In the genomic region with DNA sequence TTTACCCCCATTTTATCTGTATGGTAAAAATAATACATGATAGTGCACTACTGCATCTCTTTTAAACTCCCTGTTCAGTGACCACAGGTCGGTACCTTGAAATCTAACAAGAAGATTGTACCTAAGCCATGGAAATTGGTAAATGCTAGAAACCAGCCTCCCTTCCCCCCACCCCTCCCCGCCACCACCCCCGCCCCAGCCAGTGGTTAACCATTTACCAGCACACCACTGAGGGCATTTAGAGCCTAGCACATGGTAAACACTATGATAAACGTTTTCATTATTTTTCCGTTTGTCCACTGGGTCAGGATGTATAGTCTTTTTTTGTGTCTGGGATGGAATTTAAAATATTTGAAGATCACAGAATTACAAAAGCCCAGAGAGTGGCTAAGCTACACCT, we compare ENCODE assay signal across 8 cellular contexts. TPM values are rescaled to one million over a fixed set of nuclear protein-coding genes. Genes with fewer than 3 reads are reported as not detected.
DNase-seq lines count a peak whose midpoint lies in the region; ATAC-seq and TF ChIP-seq lines count a peak whose summit lies in the region.

No MANE protein-coding gene starts in this region.

- ATAC-seq in aorta (ENCODE audit: low FRiP score) (no peak), GM18907 (IDR thresholded peaks at IDR 0.05; ENCODE audit: unreplicated experiment) (no peak)

- no peaks in the 10 kb centered on the region for H3K27me3 ChIP-seq in adipocyte (replicated peaks; ENCODE audit: control insufficient read depth, insufficient read depth, low read length)
- no peaks in the 10 kb centered on the region for H3K27me3 ChIP-seq in aorta (ENCODE audit: control insufficient read depth in 1 of 2, insufficient read depth in 2 of 2, low read length in 1 of 2)

- intact Hi-C loops in lower leg skin (cut with DNase I; ENCODE audit: low total_unique reads) (no loop called here), aorta (cut with DNase I) (no loop called here)

- no peak for TF ChIP-seq POLR2A in lower leg skin (IDR thresholded peaks at IDR 0.05)

- H3K36me3 ChIP-seq in adipocyte (ENCODE audit: control insufficient read depth, insufficient read depth, low read length, severe bottlenecking) (no peaks in the 10 kb centered on the region), aorta (ENCODE audit: control insufficient read depth in 1 of 2, insufficient read depth in 2 of 2, low read length in 1 of 2) (no peaks in the 10 kb centered on the region)

- 2 to 26% methylated on average over 5 of the region's 5 CpGs for WGBS in lower leg skin, 2 donors
- 2 to 26% methylated on average over 5 of the region's 5 CpGs for WGBS in aorta, 2 donors

- peak overlapping the region; percentile 89 for H3K4me3 ChIP-seq in adipocyte (ENCODE audit: low read length)
- peak overlapping the region; percentile 17 for H3K4me3 ChIP-seq in lower leg skin (ENCODE audit: low read depth, poor library complexity, severe bottlenecking)
- H3K4me3 ChIP-seq in aorta (ENCODE audit: low read length in 2 of 2) = peak overlapping the region; percentile 53 to 79

- H3K9me3 ChIP-seq in adipocyte (ENCODE audit: control insufficient read depth, low read length) (no peaks in the 10 kb centered on the region), aorta (ENCODE audit: control insufficient read depth, low read length) (no peaks in the 10 kb centered on the region)

- H3K27ac ChIP-seq in aorta (ENCODE audit: low read depth in 1 of 2, low read length in 2 of 2) = no peak overlapping the region

- peak overlapping the region; percentile 94 for H3K9ac ChIP-seq in adipocyte (ENCODE audit: low read length)

- TF ChIP-seq CTCF in lower leg skin (IDR thresholded peaks at IDR 0.05) = no peak

- peak; percentile 6 for DNase-seq in stimulated activated naive CD4-positive, alpha-beta T cell treated with Interleukin-2 at 50 U/mL for 16 hours (lab: John Stamatoyannopoulos, UW)
- DNase-seq in stimulated activated naive CD4-positive, alpha-beta T cell (lab: John Stamatoyannopoulos, UW) = no peak
- DNase-seq in adipocyte (ENCODE audit: low read depth) (no peak), lower leg skin (ENCODE audit: low spot score in 2 of 2) (no peak), aorta (no peak), NCI-H446 treated with DMSO at 0.1 percent for 48 hours (lab: John Stamatoyannopoulos, UW) (no peak), NOMO-1 treated with DMSO at 0.1 percent for 48 hours (lab: John Stamatoyannopoulos, UW; ENCODE audit: unreplicated experiment) (no peak)

- H3K4me1 ChIP-seq in adipocyte (ENCODE audit: control insufficient read depth, insufficient read depth, low read length) = no peaks in the 10 kb centered on the region
- H3K4me1 ChIP-seq in aorta (ENCODE audit: control insufficient read depth in 1 of 2, insufficient read depth in 2 of 2, low read length in 2 of 2) = no peaks in the 10 kb centered on the region

RNA-seq across cellular contexts. Expression of a gene that starts 0.7 kb away (rescaled TPM):
- total RNA-seq in lower leg skin (10 to 100 TPM; 29.8 to 46.4 (median 42.2) TPM), aorta (10 to 100 TPM; 32.7 to 38.4 TPM)
- 10 to 100 TPM; 28.5 to 45.1 TPM for polyA plus RNA-seq in aorta

RNA-seq across cellular contexts. Expression of a gene that starts 5.2 kb away (rescaled TPM):
- total RNA-seq in lower leg skin = 10 to 100 TPM; 21.8 to 34.2 (median 25.4) TPM
- 10 to 100 TPM; 11.8 to 13.2 TPM for total RNA-seq in aorta
- 1 to 10 TPM; 6.0 to 8.5 TPM for polyA plus RNA-seq in aorta

RNA-seq across cellular contexts. Expression of a gene that starts 33.5 kb away (rescaled TPM):
- total RNA-seq in lower leg skin = 10 to 100 TPM; 18.6 to 32.0 (median 23.2) TPM
- total RNA-seq in aorta = 10 to 100 TPM; 10.3 to 12.0 TPM
- polyA plus RNA-seq in aorta = 10 to 100 TPM in 1 of 2 donors, 1 to 10 TPM in 1; 4.5 to 18.7 TPM

RNA-seq across cellular contexts. Expression of a gene that starts 46.3 kb away (rescaled TPM):
- total RNA-seq in lower leg skin (10 to 100 TPM; 43.5 to 87.0 (median 64.1) TPM), aorta (10 to 100 TPM; 12.6 to 15.4 TPM)
- polyA plus RNA-seq in aorta = 10 to 100 TPM; 21.7 to 32.7 TPM

Comparison
In these comparisons a context has a peak if more than half of its experiments do, and no peak if none do; other contexts are left out.
1. H3K4me3 ChIP-seq: peak in every context shown above with its lines; median percentile 89 in adipocyte; 66 in aorta; 17 in lower leg skin.